1 cellular context compared by ENCODE assay signal in genomic region chr17:27332485-27333409, GRCh38.
TF ChIP-seq lines count a peak whose summit lies in the region.

No MANE protein-coding gene starts in this region.

TF ChIP-seq in HepG2, 621 proteins besides CTCF, POLR2A, EP300 and RAD21 (continued from another document):
- 0 out of 2 replicates have a peak, but pooled peaks have one; percentile 84 for TF ChIP-seq ZNF160 (CRISPR knock-in tag; IDR thresholded peaks at IDR 0.05)
- TF ChIP-seq ZNF747 (CRISPR knock-in tag; IDR thresholded peaks at IDR 0.05; ENCODE audit: borderline replicate concordance): peak; percentile 72; the same call in 1 of the 2 replicates
- TF ChIP-seq ZNF142 (CRISPR knock-in tag; IDR thresholded peaks at IDR 0.05): peak; percentile 99
- peak; percentile 28; the same call in 1 of the 2 replicates for TF ChIP-seq NFYC (CRISPR knock-in tag; IDR thresholded peaks at IDR 0.05)
- TF ChIP-seq ZC3H13 (CRISPR knock-in tag; IDR thresholded peaks at IDR 0.05): no peak
- TF ChIP-seq FOXO1 (CRISPR knock-in tag; IDR thresholded peaks at IDR 0.05): peak; percentile 23; the same call in 1 of the 2 replicates
- TF ChIP-seq MBD4 (IDR thresholded peaks at IDR 0.05; ENCODE audit: borderline replicate concordance, low read length): no peak
- peak; percentile 78; the same call in 1 of the 2 replicates for TF ChIP-seq ZNF276 (CRISPR knock-in tag; IDR thresholded peaks at IDR 0.05; ENCODE audit: low read depth)
- TF ChIP-seq MED1 (CRISPR knock-in tag; IDR thresholded peaks at IDR 0.05): peak; percentile 61
- no peak for TF ChIP-seq ZNF644 (CRISPR knock-in tag; IDR thresholded peaks at IDR 0.05; ENCODE audit: low read depth)
- no peak for TF ChIP-seq REST (IDR thresholded peaks at IDR 0.05; ENCODE audit: borderline replicate concordance in 1 of 2, low read depth in 1 of 2, low read length in 2 of 2)
- TF ChIP-seq GABPB1 (CRISPR knock-in tag; IDR thresholded peaks at IDR 0.05): peak; percentile 82
- TF ChIP-seq GMEB1 (CRISPR knock-in tag; IDR thresholded peaks at IDR 0.05; ENCODE audit: borderline replicate concordance): peak; percentile 60
- TF ChIP-seq CEBPB (IDR thresholded peaks at IDR 0.05; ENCODE audit: borderline replicate concordance, low read depth, low read length): peak; percentile 94
TF ChIP-seq in HepG2: peak in this region for 284.
